In genomic region chr19:29690842-29691241, GRCh38 we compare ENCODE assay signal across 8 cellular contexts. TPM values are rescaled to one million over a fixed set of nuclear protein-coding genes. Genes with fewer than 3 reads are reported as not detected.
A peak's percentile ranks its signal among the peaks of the same experiment; 100 is the strongest.
DNase-seq lines count a peak whose midpoint lies in the region; ATAC-seq and TF ChIP-seq lines count a peak whose summit lies in the region.

No MANE protein-coding gene starts in this region.

- no peak overlapping the region for H3K27ac ChIP-seq in CD4-positive, alpha-beta memory T cell (ENCODE audit: low read depth, low read length)
- H3K27ac ChIP-seq in ascending aorta = no peak overlapping the region

- peaks cover 12 to 48% (median 35%) of the 10 kb centered on the region in 4 donors for H3K4me1 Mint-ChIP-seq in CD4-positive, alpha-beta memory T cell

- intact Hi-C loops in CD4-positive, alpha-beta memory T cell (cut with micrococcal nuclease) = loop anchor here (1.0 to 10.0 kb wide), 6 partner anchors 20 to 226 kb away; partner anchors contain the start of genes PLEKHF1, POP4 and VSTM2B
- intact Hi-C loops in ascending aorta (cut with DNase I) = no loop called here

- H3K27me3 ChIP-seq in CD4-positive, alpha-beta memory T cell (ENCODE audit: insufficient read depth, low read length) = no peaks in the 10 kb centered on the region
- H3K27me3 ChIP-seq in H7 (ENCODE audit: control insufficient read depth, insufficient read depth, low read length) (no peaks in the 10 kb centered on the region), ascending aorta (no peaks in the 10 kb centered on the region)

- no peak overlapping the region for H3K4me3 ChIP-seq in CD4-positive, alpha-beta memory T cell (ENCODE audit: low read length in 2 of 2)
- no peak overlapping the region for H3K4me3 ChIP-seq in H7 (ENCODE audit: insufficient read depth, low read depth, low read length)
- H3K4me3 ChIP-seq in ascending aorta = no peak overlapping the region

- H3K36me3 ChIP-seq in CD4-positive, alpha-beta memory T cell (ENCODE audit: insufficient read depth, low read length) = no peaks in the 10 kb centered on the region
- no peaks in the 10 kb centered on the region for H3K36me3 ChIP-seq in H7 (replicated peaks; ENCODE audit: control insufficient read depth, insufficient read depth, low read length)
- no peaks in the 10 kb centered on the region for H3K36me3 ChIP-seq in ascending aorta

- peaks cover 12% of the 10 kb centered on the region for H3K4me1 ChIP-seq in CD4-positive, alpha-beta memory T cell (ENCODE audit: insufficient read depth, low read length)
- H3K4me1 ChIP-seq in ascending aorta = peaks cover 0 to 17% of the 10 kb centered on the region in 2 donors

- ATAC-seq in HG02885 (IDR thresholded peaks at IDR 0.05; ENCODE audit: poor library complexity, unreplicated experiment) (no peak), GM19328 (IDR thresholded peaks at IDR 0.05; ENCODE audit: unreplicated experiment) (no peak), GM18517 (IDR thresholded peaks at IDR 0.05; ENCODE audit: unreplicated experiment) (no peak)

- peak; percentile 61 to 71 (median 68) for DNase-seq in CD4-positive, alpha-beta memory T cell
- DNase-seq in H7 (peak; percentile 85), RKO (ENCODE audit: low spot score) (peak; percentile 78), ascending aorta (ENCODE audit: low spot score in 2 of 2) (no peak), lung microvascular endothelial cell (ENCODE audit: low read depth in 2 of 2) (peak; percentile 55 to 61)

- H3K4me3 Mint-ChIP-seq in CD4-positive, alpha-beta memory T cell = no peak overlapping the region

- CTCF ChIA-PET in CD4-positive, alpha-beta memory T cell (lab: Charles Lee; ENCODE audit: partially characterized antibody) = interaction anchor here (0.7 to 8.5 kb wide), 17 partner anchors 9 to 82 kb away, joined by 3 to 278 read pairs (median 6); partner anchors contain the start of genes C19orf12, PLEKHF1 and POP4

- peaks cover 0 to 4% of the 10 kb centered on the region in 2 donors for H3K36me3 Mint-ChIP-seq in CD4-positive, alpha-beta memory T cell

- peak overlapping the region in 6 of 7 donors; percentile 3 to 93 (median 66) for H3K27ac Mint-ChIP-seq in CD4-positive, alpha-beta memory T cell

- POLR2A ChIA-PET in CD4-positive, alpha-beta memory T cell (lab: Charles Lee; ENCODE audit: partially characterized antibody) = interaction anchor here (0.7 to 4.3 kb wide), 10 partner anchors 10 to 154 kb away, joined by 3 to 33 read pairs (median 6); partner anchors contain the start of genes C19orf12, PLEKHF1 and POP4

- H3K9me3 Mint-ChIP-seq in CD4-positive, alpha-beta memory T cell = peaks cover 0 to 8% (median 0%) of the 10 kb centered on the region in 8 donors

- TF ChIP-seq CTCF in ascending aorta (IDR thresholded peaks at IDR 0.05) = peak; percentile 26 to 47 (median 38)

- H3K9me3 ChIP-seq in CD4-positive, alpha-beta memory T cell (ENCODE audit: control insufficient read depth in 1 of 2, low read length in 2 of 2) = no peaks in the 10 kb centered on the region
- H3K9me3 ChIP-seq in ascending aorta = peaks cover 0 to 6% of the 10 kb centered on the region in 2 donors

- no peaks in the 10 kb centered on the region for H3K27me3 Mint-ChIP-seq in CD4-positive, alpha-beta memory T cell

RNA-seq across cellular contexts. Expression of gene C19orf12, which starts 24.2 kb away (rescaled TPM):
- total RNA-seq in CD4-positive, alpha-beta memory T cell = 10 to 100 TPM; 29.3 to 30.1 TPM
- polyA plus RNA-seq in CD4-positive, alpha-beta memory T cell = 10 to 100 TPM; 22.7 to 23.6 TPM
- 24.0 and 24.1 TPM in 2 replicates for total RNA-seq in H7 (2014; rRNA removed; shearing (Covaris generic))
- 37.8 TPM for total RNA-seq in ascending aorta
- total RNA-seq in lung microvascular endothelial cell = 11.1 and 18.8 TPM in 2 replicates

RNA-seq across cellular contexts. Expression of gene PLEKHF1, which starts 25.6 kb away (rescaled TPM):
- 10 to 100 TPM; 31.2 to 32.4 TPM for total RNA-seq in CD4-positive, alpha-beta memory T cell
- polyA plus RNA-seq in CD4-positive, alpha-beta memory T cell = 10 to 100 TPM; 15.3 to 36.0 TPM
- total RNA-seq in H7 (2014; rRNA removed; shearing (Covaris generic)) = 12.9 and 19.4 TPM in 2 replicates
- total RNA-seq in ascending aorta = 68.3 TPM
- total RNA-seq in lung microvascular endothelial cell = 3.6 and 5.0 TPM in 2 replicates

Comparison
In these comparisons a context has a peak if more than half of its experiments do, and no peak if none do; other contexts are left out.
1. DNase-seq: peak in CD4-positive, alpha-beta memory T cell (5 of 5), H7 (single experiment), RKO (single experiment) and lung microvascular endothelial cell (2 of 2); none in ascending aorta (0 of 2).